9 cellular contexts compared by ENCODE assay signal in genomic region chr17:17840751-17841591, GRCh38. TPM values are rescaled to one million over a fixed set of nuclear protein-coding genes. Genes with fewer than 3 reads are reported as not detected.
A peak's percentile ranks its signal among the peaks of the same experiment; 100 is the strongest.
DNase-seq lines count a peak whose midpoint lies in the region; ATAC-seq, FAIRE-seq and TF ChIP-seq lines count a peak whose summit lies in the region.
"Had no signal": no experiment of that assay in that cellular context is flagged by ENCODE, and none has a peak within 500 bp of the region (broad histone marks: within the 10 kb centered on the region; RNA-seq: fewer than 3 reads in every experiment).

No MANE protein-coding gene starts in this region.

- ATAC-seq in naive thymus-derived CD4-positive, alpha-beta T cell: no peak
- no peak for ATAC-seq in GM18873 (IDR thresholded peaks at IDR 0.05; ENCODE audit: low FRiP score, unreplicated experiment)

- no peaks in the 10 kb centered on the region for H3K27me3 ChIP-seq in naive thymus-derived CD4-positive, alpha-beta T cell (ENCODE audit: control insufficient read depth in 2 of 2, insufficient read depth in 2 of 2, low read length in 2 of 2)

- H3K4me1 ChIP-seq in naive thymus-derived CD4-positive, alpha-beta T cell (ENCODE audit: control insufficient read depth in 2 of 2, insufficient read depth in 2 of 2, low read length in 2 of 2): peaks cover 8 to 26% of the 10 kb centered on the region in 2 donors

- H3K36me3 Mint-ChIP-seq in naive thymus-derived CD4-positive, alpha-beta T cell: no peaks in the 10 kb centered on the region

- intact Hi-C loops in naive thymus-derived CD4-positive, alpha-beta T cell (cut with micrococcal nuclease): loop anchor here (1.0 to 5.0 kb wide), 3 partner anchors 8 to 249 kb away; partner anchors contain the start of genes DRC3 (in 1 of the 2), PEMT (in 1 of the 2) and TOM1L2 (in 1 of the 2)

- no peak overlapping the region for H3K4me3 ChIP-seq in SK-N-MC
- peak overlapping the region; percentile 58 for H3K4me3 ChIP-seq in epithelial cell of proximal tubule (ENCODE audit: low read depth, low read length)
- H3K4me3 ChIP-seq in naive thymus-derived CD4-positive, alpha-beta T cell (ENCODE audit: low read length): no peak overlapping the region

- no peak for FAIRE-seq in GM12892 (lab: Jason Lieb, UNC)
- FAIRE-seq: endometrium had no signal

- TF ChIP-seq POLR2A in GM12892 (IDR thresholded peaks at IDR 0.05; ENCODE audit: low read depth, low read length): no peak

- H3K4me3 Mint-ChIP-seq in naive thymus-derived CD4-positive, alpha-beta T cell: peak overlapping the region; percentile 42 to 82 (median 72)

- H3K4me1 Mint-ChIP-seq in naive thymus-derived CD4-positive, alpha-beta T cell: peaks cover 17 to 45% (median 37%) of the 10 kb centered on the region in 7 donors

- peak overlapping the region; percentile 68 to 93 (median 88) for H3K27ac Mint-ChIP-seq in naive thymus-derived CD4-positive, alpha-beta T cell

- H3K36me3 ChIP-seq in SK-N-MC (ENCODE audit: insufficient read depth, low read length): no peaks in the 10 kb centered on the region
- H3K36me3 ChIP-seq in naive thymus-derived CD4-positive, alpha-beta T cell (ENCODE audit: control insufficient read depth in 2 of 3, insufficient read depth in 3 of 3, low read length in 3 of 3): peaks cover 0 to 7% (median 0%) of the 10 kb centered on the region in 3 experiments

- peak; percentile 40 for DNase-seq in activated T-cell treated with anti-CD3 and anti-CD28 coated beads, Interleukin-2, amount 50 U/mL, for 1 hour
- DNase-seq in activated T-cell treated with anti-CD3 and anti-CD28 coated beads for 4 hours: no peak
- DNase-seq in SK-N-MC (ENCODE audit: low read depth, low spot score): no peak
- no peak for DNase-seq in epithelial cell of proximal tubule (ENCODE audit: low read depth)
- DNase-seq in naive thymus-derived CD4-positive, alpha-beta T cell: no peak
- DNase-seq in GM12892 (ENCODE audit: insufficient read length): no peak
- DNase-seq in kidney glomerular epithelial cell (lab: John Stamatoyannopoulos, UW): no peak

- peaks cover 0 to 2% (median 0%) of the 10 kb centered on the region in 11 donors for H3K9me3 Mint-ChIP-seq in naive thymus-derived CD4-positive, alpha-beta T cell

- H3K27me3 Mint-ChIP-seq in naive thymus-derived CD4-positive, alpha-beta T cell: no peaks in the 10 kb centered on the region

- H3K9ac ChIP-seq in SK-N-MC (ENCODE audit: insufficient read length): no peak overlapping the region

- POLR2A ChIA-PET in naive thymus-derived CD4-positive, alpha-beta T cell (lab: Charles Lee): interaction anchor here (0.7 to 2.2 kb wide), 8 partner anchors 9 to 150 kb away, joined by 3 to 15 read pairs (median 4); no protein-coding TSS in a partner anchor

- H3K27ac ChIP-seq in SK-N-MC: peak overlapping the region; percentile 37
- peak overlapping the region; percentile 90 for H3K27ac ChIP-seq in naive thymus-derived CD4-positive, alpha-beta T cell (ENCODE audit: low read depth, low read length)

- H3K9me3 ChIP-seq in SK-N-MC (ENCODE audit: low read depth, low read length): no peaks in the 10 kb centered on the region
- no peaks in the 10 kb centered on the region for H3K9me3 ChIP-seq in naive thymus-derived CD4-positive, alpha-beta T cell (ENCODE audit: control insufficient read depth in 2 of 3, low read length in 3 of 3)

- TF ChIP-seq CTCF in epithelial cell of proximal tubule (conservative IDR thresholded peaks at IDR 0.05; ENCODE audit: low read depth, low read length): no peak

- CTCF ChIA-PET in naive thymus-derived CD4-positive, alpha-beta T cell (lab: Charles Lee): interaction anchor here (1.0 kb wide), 1 partner anchor 19 kb away, joined by 4 read pairs; no protein-coding TSS in a partner anchor

RNA-seq across cellular contexts. Expression of gene SREBF1, which starts 4.2 kb away (rescaled TPM):
- 58.3 and 65.1 TPM in 2 replicates for total RNA-seq in epithelial cell of proximal tubule
- total RNA-seq in naive thymus-derived CD4-positive, alpha-beta T cell: 100 to 1,000 TPM in 3 of 5 experiments, 10 to 100 TPM in 2; 30.9 to 281 (median 159) TPM
- 10 to 100 TPM; 22.4 to 41.3 TPM for polyA plus RNA-seq in naive thymus-derived CD4-positive, alpha-beta T cell
- 14.3 TPM for polyA plus RNA-seq in GM12892 (2012; ENCODE audit: missing spikeins)
